Comparison of ENCODE assay signal across 1 cellular context in genomic region chr13:110186221-110186838, GRCh38.
TF ChIP-seq lines count a peak whose summit lies in the region.

No MANE protein-coding gene starts in this region.

TF ChIP-seq in WTC11, 78 proteins besides CTCF, POLR2A, EP300 and RAD21 (continued from another document):
- TF ChIP-seq, protein P1, sequence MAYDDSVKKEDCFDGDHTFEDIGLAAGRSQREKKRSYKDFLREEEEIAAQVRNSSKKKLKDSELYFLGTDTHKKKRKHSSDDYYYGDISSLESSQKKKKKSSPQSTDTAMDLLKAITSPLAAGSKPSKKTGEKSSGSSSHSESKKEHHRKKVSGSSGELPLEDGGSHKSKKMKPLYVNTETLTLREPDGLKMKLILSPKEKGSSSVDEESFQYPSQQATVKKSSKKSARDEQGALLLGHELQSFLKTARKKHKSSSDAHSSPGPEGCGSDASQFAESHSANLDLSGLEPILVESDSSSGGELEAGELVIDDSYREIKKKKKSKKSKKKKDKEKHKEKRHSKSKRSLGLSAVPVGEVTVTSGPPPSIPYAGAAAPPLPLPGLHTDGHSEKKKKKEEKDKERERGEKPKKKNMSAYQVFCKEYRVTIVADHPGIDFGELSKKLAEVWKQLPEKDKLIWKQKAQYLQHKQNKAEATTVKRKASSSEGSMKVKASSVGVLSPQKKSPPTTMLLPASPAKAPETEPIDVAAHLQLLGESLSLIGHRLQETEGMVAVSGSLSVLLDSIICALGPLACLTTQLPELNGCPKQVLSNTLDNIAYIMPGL (CRISPR knock-in tag; IDR thresholded peaks at IDR 0.05): no peak
- TF ChIP-seq TEAD4 (CRISPR knock-in tag; IDR thresholded peaks at IDR 0.05) (no peak), IRF2 (CRISPR knock-in tag; IDR thresholded peaks at IDR 0.05; ENCODE audit: borderline replicate concordance, low read depth) (no peak), CREB1 (CRISPR knock-in tag; IDR thresholded peaks at IDR 0.05) (no peak), NFE2L1 (CRISPR knock-in tag; IDR thresholded peaks at IDR 0.05) (no peak), FOXJ3 (CRISPR knock-in tag; IDR thresholded peaks at IDR 0.05; ENCODE audit: borderline replicate concordance) (no peak), SMAD4 (CRISPR knock-in tag; IDR thresholded peaks at IDR 0.05) (no peak), TEAD1 (CRISPR knock-in tag; IDR thresholded peaks at IDR 0.05) (no peak)
- TF ChIP-seq, protein P2, sequence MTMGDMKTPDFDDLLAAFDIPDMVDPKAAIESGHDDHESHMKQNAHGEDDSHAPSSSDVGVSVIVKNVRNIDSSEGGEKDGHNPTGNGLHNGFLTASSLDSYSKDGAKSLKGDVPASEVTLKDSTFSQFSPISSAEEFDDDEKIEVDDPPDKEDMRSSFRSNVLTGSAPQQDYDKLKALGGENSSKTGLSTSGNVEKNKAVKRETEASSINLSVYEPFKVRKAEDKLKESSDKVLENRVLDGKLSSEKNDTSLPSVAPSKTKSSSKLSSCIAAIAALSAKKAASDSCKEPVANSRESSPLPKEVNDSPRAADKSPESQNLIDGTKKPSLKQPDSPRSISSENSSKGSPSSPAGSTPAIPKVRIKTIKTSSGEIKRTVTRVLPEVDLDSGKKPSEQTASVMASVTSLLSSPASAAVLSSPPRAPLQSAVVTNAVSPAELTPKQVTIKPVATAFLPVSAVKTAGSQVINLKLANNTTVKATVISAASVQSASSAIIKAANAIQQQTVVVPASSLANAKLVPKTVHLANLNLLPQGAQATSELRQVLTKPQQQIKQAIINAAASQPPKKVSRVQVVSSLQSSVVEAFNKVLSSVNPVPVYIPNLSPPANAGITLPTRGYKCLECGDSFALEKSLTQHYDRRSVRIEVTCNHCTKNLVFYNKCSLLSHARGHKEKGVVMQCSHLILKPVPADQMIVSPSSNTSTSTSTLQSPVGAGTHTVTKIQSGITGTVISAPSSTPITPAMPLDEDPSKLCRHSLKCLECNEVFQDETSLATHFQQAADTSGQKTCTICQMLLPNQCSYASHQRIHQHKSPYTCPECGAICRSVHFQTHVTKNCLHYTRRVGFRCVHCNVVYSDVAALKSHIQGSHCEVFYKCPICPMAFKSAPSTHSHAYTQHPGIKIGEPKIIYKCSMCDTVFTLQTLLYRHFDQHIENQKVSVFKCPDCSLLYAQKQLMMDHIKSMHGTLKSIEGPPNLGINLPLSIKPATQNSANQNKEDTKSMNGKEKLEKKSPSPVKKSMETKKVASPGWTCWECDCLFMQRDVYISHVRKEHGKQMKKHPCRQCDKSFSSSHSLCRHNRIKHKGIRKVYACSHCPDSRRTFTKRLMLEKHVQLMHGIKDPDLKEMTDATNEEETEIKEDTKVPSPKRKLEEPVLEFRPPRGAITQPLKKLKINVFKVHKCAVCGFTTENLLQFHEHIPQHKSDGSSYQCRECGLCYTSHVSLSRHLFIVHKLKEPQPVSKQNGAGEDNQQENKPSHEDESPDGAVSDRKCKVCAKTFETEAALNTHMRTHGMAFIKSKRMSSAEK (CRISPR knock-in tag; IDR thresholded peaks at IDR 0.05; ENCODE audit: borderline replicate concordance): no peak
- TF ChIP-seq, protein P3, sequence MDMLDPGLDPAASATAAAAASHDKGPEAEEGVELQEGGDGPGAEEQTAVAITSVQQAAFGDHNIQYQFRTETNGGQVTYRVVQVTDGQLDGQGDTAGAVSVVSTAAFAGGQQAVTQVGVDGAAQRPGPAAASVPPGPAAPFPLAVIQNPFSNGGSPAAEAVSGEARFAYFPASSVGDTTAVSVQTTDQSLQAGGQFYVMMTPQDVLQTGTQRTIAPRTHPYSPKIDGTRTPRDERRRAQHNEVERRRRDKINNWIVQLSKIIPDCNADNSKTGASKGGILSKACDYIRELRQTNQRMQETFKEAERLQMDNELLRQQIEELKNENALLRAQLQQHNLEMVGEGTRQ (CRISPR knock-in tag; IDR thresholded peaks at IDR 0.05): no peak
TF ChIP-seq in WTC11: peak in this region for 0.
